1 cellular context compared by ENCODE assay signal in genomic region chr13:99995503-99996176, GRCh38.
TF ChIP-seq lines count a peak whose summit lies in the region.

No MANE protein-coding gene starts in this region.

TF ChIP-seq in HepG2, 621 proteins besides CTCF, POLR2A, EP300 and RAD21 (continued from another document):
- TF ChIP-seq KIAA2018 (CRISPR knock-in tag; IDR thresholded peaks at IDR 0.05; ENCODE audit: borderline replicate concordance) (no peak), ZNF280B (CRISPR knock-in tag; IDR thresholded peaks at IDR 0.05; ENCODE audit: borderline replicate concordance) (no peak), ZNF598 (CRISPR knock-in tag; IDR thresholded peaks at IDR 0.05; ENCODE audit: borderline replicate concordance) (no peak), FOXC1 (CRISPR knock-in tag; IDR thresholded peaks at IDR 0.05; ENCODE audit: borderline replicate concordance) (no peak), PLRG1 (conservative IDR thresholded peaks at IDR 0.05) (no peak), ATF1 (CRISPR knock-in tag; IDR thresholded peaks at IDR 0.05) (no peak), SNRNP70 (IDR thresholded peaks at IDR 0.05; ENCODE audit: low read depth, low read length) (no peak), ZBTB7B (CRISPR knock-in tag; IDR thresholded peaks at IDR 0.05) (no peak), CERS6 (CRISPR knock-in tag; IDR thresholded peaks at IDR 0.05) (no peak), ZFP36L2 (CRISPR knock-in tag; IDR thresholded peaks at IDR 0.05) (no peak), BORCS8-MEF2B (CRISPR knock-in tag; IDR thresholded peaks at IDR 0.05) (no peak), ZBTB3 (CRISPR knock-in tag; IDR thresholded peaks at IDR 0.05; ENCODE audit: borderline replicate concordance, low read depth) (no peak)
